ENCODE assay signal across 17 cellular contexts in genomic region chr5:72480836-72481235, GRCh38. TPM values are rescaled to one million over a fixed set of nuclear protein-coding genes. Genes with fewer than 3 reads are reported as not detected.
"Had no signal": no experiment of that assay in that cellular context is flagged by ENCODE, and none has a peak within 500 bp of the region (broad histone marks: within the 10 kb centered on the region; RNA-seq: fewer than 3 reads in every experiment).

No MANE protein-coding gene starts in this region.

- DNase-seq: activated CD4-positive, alpha-beta memory T cell treated with anti-CD3 and anti-CD28 coated beads, Interleukin-2, amount 10 ng/mL, durations not matched to agents 7 days and 5 days; activated CD4-positive, alpha-beta T cell treated with anti-CD3 and anti-CD28 coated beads for 4 hours; activated effector memory CD4-positive, alpha-beta T cell treated with Interleukin-2 at 50 U/mL for 16 hours; activated T-cell treated with anti-CD3 and anti-CD28 coated beads, Interleukin-2, amount 50 U/mL, for 24 hours; adrenal gland; heart left ventricle; left cardiac atrium; mammary epithelial cell; naive B cell; stimulated activated CD4-positive, alpha-beta T cell treated with anti-CD3 and anti-CD28 coated beads, Interleukin-4, amount 100 ng/mL, for 4 hours; stimulated activated CD8-positive, alpha-beta memory T cell treated with anti-CD3 and anti-CD28 coated beads, Interleukin-4, amount 100 ng/mL, for 48 hours; stimulated activated naive CD8-positive, alpha-beta T cell treated with anti-CD3 and anti-CD28 coated beads, Interleukin-15, Interleukin-2, amounts not matched to agents 100 U/mL and 50 U/mL, for 24 hours; T-helper 2 cell had no signal

- H3K4me1 ChIP-seq: parathyroid adenoma had no signal

- H3K27ac ChIP-seq: adrenal gland, heart left ventricle, neutrophil, parathyroid adenoma, skin epidermis had no signal

- ATAC-seq: heart left ventricle; left cardiac atrium; stimulated activated naive CD8-positive, alpha-beta T cell treated with anti-CD3 and anti-CD28 coated beads, Interleukin-15, Interleukin-2, amounts not matched to agents 100 U/mL and 50 U/mL, for 24 hours; WTC11 had no signal

- H3K4me3 ChIP-seq: adrenal gland, heart left ventricle, skin epidermis had no signal

- H3K9me3 ChIP-seq: adrenal gland, heart left ventricle, neutrophil had no signal

- H3K27me3 ChIP-seq: adrenal gland, heart left ventricle, neutrophil had no signal

- H3K36me3 ChIP-seq: adrenal gland, neutrophil had no signal

RNA-seq across cellular contexts. Expression of gene ZNF366, which starts 26.4 kb away (rescaled TPM):
- total RNA-seq: activated CD4-positive, alpha-beta memory T cell treated with anti-CD3 and anti-CD28 coated beads, Interleukin-2, amount 10 ng/mL, durations not matched to agents 7 days and 5 days; mammary epithelial cell; WTC11 had no signal
- polyA plus RNA-seq: mammary epithelial cell had no signal
